Comparison of ENCODE assay signal across 1 cellular context in the genomic region with DNA sequence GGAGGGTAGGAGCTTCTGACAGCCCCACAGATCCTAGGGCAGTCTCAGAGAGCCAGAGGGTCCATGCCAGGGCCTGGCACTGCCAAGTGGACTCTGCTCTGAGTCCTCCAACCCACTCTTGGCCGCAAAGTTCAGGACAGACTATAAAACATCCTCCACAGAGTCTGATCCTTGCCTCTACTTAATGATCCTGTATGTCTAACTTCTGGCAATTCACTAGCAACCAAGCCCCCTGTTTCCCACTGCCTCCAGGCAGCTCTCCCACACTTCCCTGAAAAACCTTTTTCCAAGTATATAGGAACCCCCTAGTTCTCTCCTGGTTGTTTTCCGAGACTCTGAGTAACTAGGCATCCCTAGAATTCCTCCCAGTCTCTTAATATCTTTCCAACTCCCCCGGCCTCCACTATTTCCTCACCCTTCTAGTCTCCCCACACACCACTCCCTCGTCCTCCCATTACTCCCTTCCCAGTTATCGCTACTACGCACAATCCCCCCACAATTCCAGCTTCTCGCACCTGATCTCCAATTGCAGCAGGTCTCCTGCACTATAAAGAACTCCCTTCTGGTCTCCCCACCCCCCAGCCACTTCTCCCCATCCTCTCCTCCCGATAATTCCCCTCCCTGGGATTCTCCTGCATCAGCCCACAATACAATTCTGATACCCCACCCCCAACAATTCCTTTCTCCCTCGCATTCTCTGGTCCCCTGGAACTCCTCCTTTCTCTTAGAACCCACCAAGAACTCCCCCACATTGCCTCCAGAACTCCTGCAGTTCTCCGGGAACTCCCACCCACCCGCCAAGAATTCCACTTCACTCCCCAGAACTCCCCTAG.
TF ChIP-seq lines count a peak whose summit lies in the region.

No MANE protein-coding gene starts in this region.

TF ChIP-seq in IMR-90, 13 proteins besides CTCF, POLR2A, EP300 and RAD21 (continued from another document):
- TF ChIP-seq ELK1 (IDR thresholded peaks at IDR 0.05; ENCODE audit: borderline replicate concordance, low read depth, low read length) (no peak), FOS (IDR thresholded peaks at IDR 0.05; ENCODE audit: low read depth, low read length) (no peak), CEBPB (IDR thresholded peaks at IDR 0.05; ENCODE audit: low read depth, low read length) (no peak), RCOR1 (IDR thresholded peaks at IDR 0.05; ENCODE audit: insufficient replicate concordance, low read length) (no peak), CHD1 (IDR thresholded peaks at IDR 0.05; ENCODE audit: low read depth, low read length) (no peak)
- TF ChIP-seq, protein P1, sequence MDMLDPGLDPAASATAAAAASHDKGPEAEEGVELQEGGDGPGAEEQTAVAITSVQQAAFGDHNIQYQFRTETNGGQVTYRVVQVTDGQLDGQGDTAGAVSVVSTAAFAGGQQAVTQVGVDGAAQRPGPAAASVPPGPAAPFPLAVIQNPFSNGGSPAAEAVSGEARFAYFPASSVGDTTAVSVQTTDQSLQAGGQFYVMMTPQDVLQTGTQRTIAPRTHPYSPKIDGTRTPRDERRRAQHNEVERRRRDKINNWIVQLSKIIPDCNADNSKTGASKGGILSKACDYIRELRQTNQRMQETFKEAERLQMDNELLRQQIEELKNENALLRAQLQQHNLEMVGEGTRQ (IDR thresholded peaks at IDR 0.05; ENCODE audit: low read depth, low read length) = no peak
